Comparison of ENCODE assay signal across 10 cellular contexts in genomic region chr11:95891423-95892177, GRCh38. TPM values are rescaled to one million over a fixed set of nuclear protein-coding genes. Genes with fewer than 3 reads are reported as not detected.
A peak's percentile ranks its signal among the peaks of the same experiment; 100 is the strongest.
DNase-seq lines count a peak whose midpoint lies in the region; ATAC-seq lines count a peak whose summit lies in the region.
"Had no signal": no experiment of that assay in that cellular context is flagged by ENCODE, and none has a peak within 500 bp of the region (broad histone marks: within the 10 kb centered on the region; RNA-seq: fewer than 3 reads in every experiment).

No MANE protein-coding gene starts in this region.

- H3K36me3 Mint-ChIP-seq in T-helper 2 cell treated with Interferon-gamma antibody and Interleukin-4, amounts not matched to agents 5 μg/mL and 100 μg/mL, for 36 hours (ENCODE audit: low read depth) = no peaks in the 10 kb centered on the region

- DNase-seq in Caki2 (ENCODE audit: low read depth) = peak; percentile 59
- DNase-seq in hepatic stellate cell (ENCODE audit: low spot score) = peak; percentile 31
- no peak for DNase-seq in HUDEP-2 (lab: John Stamatoyannopoulos, UW; ENCODE audit: unreplicated experiment in 76 of 76)
- no peak for DNase-seq in cerebellum (ENCODE audit: low spot score)
- no peak for DNase-seq in SKM-1 (lab: John Stamatoyannopoulos, UW; ENCODE audit: unreplicated experiment)
- DNase-seq in T-helper 2 cell treated with Interferon-gamma antibody and Interleukin-4, amounts not matched to agents 5 μg/mL and 100 μg/mL, for 36 hours (ENCODE audit: low spot score) = no peak
- DNase-seq: activated effector memory CD4-positive, alpha-beta T cell treated with Interleukin-2 at 50 U/mL for 16 hours had no signal

- H3K4me1 Mint-ChIP-seq in T-helper 2 cell treated with Interferon-gamma antibody and Interleukin-4, amounts not matched to agents 5 μg/mL and 100 μg/mL, for 36 hours (ENCODE audit: low read depth) = peaks cover 5% of the 10 kb centered on the region

- no peak overlapping the region for H3K4me3 Mint-ChIP-seq in T-helper 2 cell treated with Interferon-gamma antibody and Interleukin-4, amounts not matched to agents 5 μg/mL and 100 μg/mL, for 36 hours
- H3K4me3 Mint-ChIP-seq: stimulated activated naive CD8-positive, alpha-beta T cell treated with anti-CD3 and anti-CD28 coated beads, Interleukin-15, Interleukin-2, amounts not matched to agents 100 ng/mL and 50 ng/mL, for 24 hours had no signal

- no peaks in the 10 kb centered on the region for H3K9me3 Mint-ChIP-seq in T-helper 2 cell treated with Interferon-gamma antibody and Interleukin-4, amounts not matched to agents 5 μg/mL and 100 μg/mL, for 36 hours
- H3K9me3 Mint-ChIP-seq: stimulated activated naive CD8-positive, alpha-beta T cell treated with anti-CD3 and anti-CD28 coated beads, Interleukin-15, Interleukin-2, amounts not matched to agents 100 ng/mL and 50 ng/mL, for 24 hours had no signal

- ATAC-seq in GM21447 (IDR thresholded peaks at IDR 0.05; ENCODE audit: unreplicated experiment) (peak; percentile 59), HG03457 (IDR thresholded peaks at IDR 0.05; ENCODE audit: unreplicated experiment) (peak; percentile 51)

- in situ Hi-C loops in Caki2 (cut with HindIII; ENCODE audit: low pct_unique_long_range_greater_than_20kb, low sequenced_read_pairs) = no loop called here

- no peaks in the 10 kb centered on the region for H3K27me3 Mint-ChIP-seq in T-helper 2 cell treated with Interferon-gamma antibody and Interleukin-4, amounts not matched to agents 5 μg/mL and 100 μg/mL, for 36 hours (ENCODE audit: low read depth)
- H3K27me3 Mint-ChIP-seq: stimulated activated naive CD8-positive, alpha-beta T cell treated with anti-CD3 and anti-CD28 coated beads, Interleukin-15, Interleukin-2, amounts not matched to agents 100 ng/mL and 50 ng/mL, for 24 hours had no signal

- no peak overlapping the region for H3K27ac Mint-ChIP-seq in T-helper 2 cell treated with Interferon-gamma antibody and Interleukin-4, amounts not matched to agents 5 μg/mL and 100 μg/mL, for 36 hours
- H3K27ac Mint-ChIP-seq: stimulated activated naive CD8-positive, alpha-beta T cell treated with anti-CD3 and anti-CD28 coated beads, Interleukin-15, Interleukin-2, amounts not matched to agents 100 ng/mL and 50 ng/mL, for 24 hours had no signal

RNA-seq across cellular contexts. Expression of gene MTMR2, which starts 32.3 kb away (rescaled TPM):
- 24.8 and 36.6 TPM in 2 replicates for total RNA-seq in Caki2 (2014; rRNA removed; shearing (Covaris generic); ENCODE audit: low replicate concordance)
- total RNA-seq in cerebellum = 29.3 TPM

Comparison
In these comparisons a context has a peak if more than half of its experiments do, and no peak if none do; other contexts are left out.
1. DNase-seq: peak in Caki2 (single experiment) and hepatic stellate cell (single experiment); none in HUDEP-2 (0 of 76), cerebellum (single experiment), SKM-1 (single experiment) and T-helper 2 cell treated with Interferon-gamma antibody and Interleukin-4, amounts not matched to agents 5 μg/mL and 100 μg/mL, for 36 hours (single experiment).